In genomic region chr16:81140930-81141780, GRCh38 we compare ENCODE assay signal across 10 cellular contexts. TPM values are rescaled to one million over a fixed set of nuclear protein-coding genes. Genes with fewer than 3 reads are reported as not detected.
DNase-seq lines count a peak whose midpoint lies in the region; ATAC-seq and TF ChIP-seq lines count a peak whose summit lies in the region.
"Had no signal": no experiment of that assay in that cellular context is flagged by ENCODE, and none has a peak within 500 bp of the region (broad histone marks: within the 10 kb centered on the region; RNA-seq: fewer than 3 reads in every experiment).

No MANE protein-coding gene starts in this region.

- H3K4me3 Mint-ChIP-seq in glutamatergic neuron (ENCODE audit: unreplicated experiment), result no peak overlapping the region

- no peaks in the 10 kb centered on the region for H3K36me3 Mint-ChIP-seq in glutamatergic neuron (ENCODE audit: unreplicated experiment)

- H3K27me3 ChIP-seq in tibial nerve, result no peaks in the 10 kb centered on the region
- H3K27me3 ChIP-seq: thyroid gland had no signal

- H3K4me1 ChIP-seq in tibial nerve, result peaks cover 0 to 15% (median 0%) of the 10 kb centered on the region in 4 donors
- H3K4me1 ChIP-seq: thyroid gland had no signal

- DNase-seq in A172 (ENCODE audit: low spot score) (peak; percentile 33), ELF-1 (ENCODE audit: low read depth, low spot score) (peak; percentile 90), OCI-M1 (lab: John Stamatoyannopoulos, UW) (peak; percentile 27), glutamatergic neuron (peak; percentile 23), NCI-H2196 treated with DMSO at 0.1 percent for 48 hours (lab: John Stamatoyannopoulos, UW; ENCODE audit: unreplicated experiment) (no peak), tibial nerve (ENCODE audit: low spot score in 2 of 2) (no peak), NCI-H510A (lab: John Stamatoyannopoulos, UW) (no peak)
- DNase-seq: NCI-H1930, thyroid gland had no signal

- H3K9me3 ChIP-seq in tibial nerve, result no peaks in the 10 kb centered on the region
- H3K9me3 ChIP-seq: thyroid gland had no signal

- H3K27ac Mint-ChIP-seq in glutamatergic neuron (ENCODE audit: unreplicated experiment), result no peak overlapping the region

- TF ChIP-seq CTCF in glutamatergic neuron (IDR thresholded peaks at IDR 0.05; ENCODE audit: partially characterized antibody, unreplicated experiment) (peak; percentile 49), tibial nerve (IDR thresholded peaks at IDR 0.05) (no peak)

- TF ChIP-seq EP300 in tibial nerve (IDR thresholded peaks at IDR 0.05), result no peak

- H3K36me3 ChIP-seq in tibial nerve, result no peaks in the 10 kb centered on the region
- H3K36me3 ChIP-seq: thyroid gland had no signal

- TF ChIP-seq POLR2A in tibial nerve (IDR thresholded peaks at IDR 0.05), result no peak

- H3K27ac ChIP-seq in tibial nerve, result no peak overlapping the region
- H3K27ac ChIP-seq: thyroid gland had no signal

- no peak overlapping the region for H3K4me3 ChIP-seq in tibial nerve
- H3K4me3 ChIP-seq: thyroid gland had no signal

- 80 to 86% methylated on average over 17 to 21 of the region's 21 CpGs for WGBS in tibial nerve, 2 donors

- H3K27me3 Mint-ChIP-seq in glutamatergic neuron (ENCODE audit: unreplicated experiment), result no peaks in the 10 kb centered on the region

- no peaks in the 10 kb centered on the region for H3K9me3 Mint-ChIP-seq in glutamatergic neuron (ENCODE audit: unreplicated experiment)

- peaks cover 8% of the 10 kb centered on the region for H3K4me1 Mint-ChIP-seq in glutamatergic neuron (ENCODE audit: low read depth, unreplicated experiment)

- ATAC-seq in HG02642 (IDR thresholded peaks at IDR 0.05; ENCODE audit: poor library complexity, unreplicated experiment), result no peak

RNA-seq across cellular contexts. Expression of gene GCSH, which starts 45.0 kb away (rescaled TPM):
- total RNA-seq in A172 (2014; rRNA removed; shearing (Covaris generic)), result 72.8 and 85.0 TPM in 2 replicates
- 30.0 TPM for total RNA-seq in glutamatergic neuron (ENCODE audit: unreplicated experiment)
- 10 to 100 TPM; 26.7 to 45.9 (median 29.7) TPM for total RNA-seq in tibial nerve

Comparison
In these comparisons a context has a peak if more than half of its experiments do, and no peak if none do; other contexts are left out.
1. DNase-seq: peak in A172 (single experiment), ELF-1 (single experiment), OCI-M1 (single experiment) and glutamatergic neuron (single experiment); none in NCI-H2196 treated with DMSO at 0.1 percent for 48 hours (single experiment), tibial nerve (0 of 2) and NCI-H510A (single experiment).